Comparison of ENCODE assay signal across 16 cellular contexts in the genomic region with DNA sequence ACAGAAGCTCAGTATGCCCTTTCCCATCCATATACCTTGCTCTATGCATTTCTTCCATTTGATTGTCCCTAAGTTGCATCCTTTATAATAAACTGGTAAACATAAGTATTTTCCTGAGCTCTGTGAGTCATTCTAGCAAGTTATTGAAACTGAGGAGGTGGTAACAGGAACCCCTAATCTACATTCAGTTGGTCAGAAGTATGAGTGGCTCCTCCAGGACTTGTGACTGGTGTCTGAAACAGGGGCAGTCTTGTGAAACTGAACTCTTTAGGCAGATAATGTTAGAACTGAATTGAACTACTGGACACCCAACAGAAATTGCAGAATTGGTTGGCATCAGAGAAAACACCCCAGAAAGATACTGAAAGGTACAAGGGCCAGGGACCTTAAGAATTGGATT.
A peak's percentile ranks its signal among the peaks of the same experiment; 100 is the strongest.
DNase-seq lines count a peak whose midpoint lies in the region; ATAC-seq and TF ChIP-seq lines count a peak whose summit lies in the region.
"Had no signal": no experiment of that assay in that cellular context is flagged by ENCODE, and none has a peak within 500 bp of the region (broad histone marks: within the 10 kb centered on the region; RNA-seq: fewer than 3 reads in every experiment).

No MANE protein-coding gene starts in this region.

- intact Hi-C loops in activated T-helper 2 cell treated with anti-CD3 and anti-CD28 coated beads, Interferon-gamma antibody, Interleukin-2, Interleukin-4, amounts not matched to agents 10 μg/mL and 5 μg/mL and 100 μg/mL, durations not matched to agents 14 hours and 24 hours and 36 hours (cut with micrococcal nuclease), result no loop called here

- H3K9me3 Mint-ChIP-seq in activated T-helper 2 cell treated with anti-CD3 and anti-CD28 coated beads, Interferon-gamma antibody, Interleukin-2, Interleukin-4, amounts not matched to agents 10 μg/mL and 5 μg/mL and 100 μg/mL, durations not matched to agents 14 hours and 24 hours and 36 hours, result no peaks in the 10 kb centered on the region
- H3K9me3 Mint-ChIP-seq: activated naive CD8-positive, alpha-beta T cell treated with anti-CD3 and anti-CD28 coated beads, Interleukin-2, amount 10 ng/mL, durations not matched to agents 7 days and 5 days; GM23338 had no signal

- peak overlapping the region; percentile 53 for H3K27ac Mint-ChIP-seq in activated T-helper 2 cell treated with anti-CD3 and anti-CD28 coated beads, Interferon-gamma antibody, Interleukin-2, Interleukin-4, amounts not matched to agents 10 μg/mL and 5 μg/mL and 100 μg/mL, durations not matched to agents 14 hours and 24 hours and 36 hours
- H3K27ac Mint-ChIP-seq: activated naive CD8-positive, alpha-beta T cell treated with anti-CD3 and anti-CD28 coated beads, Interleukin-2, amount 10 ng/mL, durations not matched to agents 7 days and 5 days had no signal

- no peak for TF ChIP-seq EP300 in suprapubic skin (IDR thresholded peaks at IDR 0.05)

- no peak overlapping the region for H3K4me3 Mint-ChIP-seq in activated T-helper 2 cell treated with anti-CD3 and anti-CD28 coated beads, Interferon-gamma antibody, Interleukin-2, Interleukin-4, amounts not matched to agents 10 μg/mL and 5 μg/mL and 100 μg/mL, durations not matched to agents 14 hours and 24 hours and 36 hours (ENCODE audit: low read depth)
- H3K4me3 Mint-ChIP-seq: activated naive CD8-positive, alpha-beta T cell treated with anti-CD3 and anti-CD28 coated beads, Interleukin-2, amount 10 ng/mL, durations not matched to agents 7 days and 5 days; GM23338 had no signal

- H3K27me3 ChIP-seq in suprapubic skin, result no peaks in the 10 kb centered on the region
- H3K27me3 ChIP-seq: upper lobe of right lung had no signal

- H3K9me3 ChIP-seq in suprapubic skin, result no peaks in the 10 kb centered on the region
- H3K9me3 ChIP-seq: upper lobe of right lung had no signal

- no peaks in the 10 kb centered on the region for H3K4me1 ChIP-seq in suprapubic skin
- H3K4me1 ChIP-seq: upper lobe of right lung had no signal

- H3K27me3 Mint-ChIP-seq in activated T-helper 2 cell treated with anti-CD3 and anti-CD28 coated beads, Interferon-gamma antibody, Interleukin-2, Interleukin-4, amounts not matched to agents 10 μg/mL and 5 μg/mL and 100 μg/mL, durations not matched to agents 14 hours and 24 hours and 36 hours (ENCODE audit: low read depth), result no peaks in the 10 kb centered on the region
- H3K27me3 Mint-ChIP-seq: activated naive CD8-positive, alpha-beta T cell treated with anti-CD3 and anti-CD28 coated beads, Interleukin-2, amount 10 ng/mL, durations not matched to agents 7 days and 5 days had no signal

- H3K36me3 Mint-ChIP-seq in activated T-helper 2 cell treated with anti-CD3 and anti-CD28 coated beads, Interferon-gamma antibody, Interleukin-2, Interleukin-4, amounts not matched to agents 10 μg/mL and 5 μg/mL and 100 μg/mL, durations not matched to agents 14 hours and 24 hours and 36 hours (ENCODE audit: low read depth), result peaks cover 4% of the 10 kb centered on the region

- DNase-seq in activated T-helper 2 cell treated with anti-CD3 and anti-CD28 coated beads, Interferon-gamma antibody, Interleukin-2, Interleukin-4, amounts not matched to agents 10 μg/mL and 5 μg/mL and 100 μg/mL, durations not matched to agents 14 hours and 24 hours and 36 hours (ENCODE audit: low spot score), result no peak
- DNase-seq in UCSD-AML1 (lab: John Stamatoyannopoulos, UW; ENCODE audit: unreplicated experiment) (no peak), suprapubic skin (ENCODE audit: low spot score in 2 of 2) (no peak), OCI-M2 (lab: John Stamatoyannopoulos, UW; ENCODE audit: unreplicated experiment) (no peak), NCI-H524 treated with DMSO at 0.1 percent for 48 hours (lab: John Stamatoyannopoulos, UW) (no peak)
- DNase-seq: activated CD4-positive, CD25-positive, alpha-beta regulatory T cell; activated naive CD8-positive, alpha-beta T cell treated with anti-CD3 and anti-CD28 coated beads, Interleukin-2, amount 10 ng/mL, durations not matched to agents 7 days and 5 days; effector memory CD4-positive, alpha-beta T cell; NCI-H2227 treated with DMSO at 0.1 percent for 48 hours; Right ventricle myocardium superior; upper lobe of right lung had no signal

- no peak overlapping the region for H3K27ac ChIP-seq in suprapubic skin
- H3K27ac ChIP-seq: upper lobe of right lung had no signal

- peaks cover 3% of the 10 kb centered on the region for H3K36me3 ChIP-seq in suprapubic skin
- H3K36me3 ChIP-seq: upper lobe of right lung had no signal

- TF ChIP-seq CTCF in suprapubic skin (IDR thresholded peaks at IDR 0.05), result no peak

- peaks cover 15% of the 10 kb centered on the region for H3K4me1 Mint-ChIP-seq in activated T-helper 2 cell treated with anti-CD3 and anti-CD28 coated beads, Interferon-gamma antibody, Interleukin-2, Interleukin-4, amounts not matched to agents 10 μg/mL and 5 μg/mL and 100 μg/mL, durations not matched to agents 14 hours and 24 hours and 36 hours (ENCODE audit: low read depth)

- TF ChIP-seq POLR2A in suprapubic skin (IDR thresholded peaks at IDR 0.05), result no peak

- peak; percentile 61 for ATAC-seq in GM18517 (IDR thresholded peaks at IDR 0.05; ENCODE audit: unreplicated experiment)
- ATAC-seq in GM21390 (IDR thresholded peaks at IDR 0.05; ENCODE audit: unreplicated experiment), result peak; percentile 51
- peak; percentile 41 for ATAC-seq in HG03025 (IDR thresholded peaks at IDR 0.05; ENCODE audit: low FRiP score, unreplicated experiment)
- ATAC-seq: GM23338, K562, upper lobe of right lung had no signal

- H3K4me3 ChIP-seq in suprapubic skin, result no peak overlapping the region
- H3K4me3 ChIP-seq: GM23338, K562, upper lobe of right lung had no signal
